In the genomic region with DNA sequence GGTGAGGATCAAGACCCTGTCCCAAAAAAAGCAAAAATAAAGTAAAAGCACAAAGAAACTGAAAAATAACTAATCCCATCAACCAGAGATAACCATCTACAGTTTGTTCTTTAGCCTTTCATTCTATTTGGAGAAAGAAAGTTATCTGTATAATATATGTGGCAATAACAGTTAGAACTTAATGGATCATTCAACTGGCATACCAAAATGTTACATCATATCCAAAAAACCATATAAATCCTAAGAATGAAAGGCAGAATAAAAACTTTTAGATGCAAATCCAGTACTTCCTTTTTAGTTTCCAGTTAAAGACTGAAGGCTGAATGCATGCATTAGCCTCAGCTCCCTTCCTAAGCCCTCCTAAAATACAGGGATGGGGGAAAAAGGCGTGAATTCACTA, we compare ENCODE assay signal across 11 cellular contexts. TPM values are rescaled to one million over a fixed set of nuclear protein-coding genes. Genes with fewer than 3 reads are reported as not detected.
A peak's percentile ranks its signal among the peaks of the same experiment; 100 is the strongest.
DNase-seq lines count a peak whose midpoint lies in the region; ATAC-seq and TF ChIP-seq lines count a peak whose summit lies in the region.
"Had no signal": no experiment of that assay in that cellular context is flagged by ENCODE, and none has a peak within 500 bp of the region (broad histone marks: within the 10 kb centered on the region; RNA-seq: fewer than 3 reads in every experiment).

No MANE protein-coding gene starts in this region.

- DNase-seq in A673 (ENCODE audit: low spot score) (peak; percentile 26), GM12865 (ENCODE audit: low read depth) (no peak), memory B cell (ENCODE audit: low spot score in 2 of 2) (no peak), NCI-H187 (lab: John Stamatoyannopoulos, UW) (no peak), globus pallidus (ENCODE audit: low spot score) (no peak)
- no peak for DNase-seq in activated naive CD8-positive, alpha-beta T cell treated with anti-CD3 and anti-CD28 coated beads, Interleukin-2, amount 50 U/mL, for 24 hours
- DNase-seq: DMS153, NCI-H2171 had no signal

- H3K4me3 ChIP-seq in A673 (ENCODE audit: low read depth, low read length, poor library complexity, severe bottlenecking) (no peak overlapping the region), GM12865 (ENCODE audit: low read depth, low read length) (peak overlapping the region; percentile 44)
- H3K4me3 ChIP-seq: cardiac muscle cell had no signal

- H3K27ac ChIP-seq in A673 (ENCODE audit: low read depth, low read length, poor library complexity, severe bottlenecking), result peak overlapping the region; percentile 81
- H3K27ac ChIP-seq: cardiac muscle cell had no signal

- POLR2A ChIA-PET in A673 (lab: Charles Lee; ENCODE audit: low non-redundant PET), result no interaction called here

- peaks cover 38% of the 10 kb centered on the region for H3K4me1 ChIP-seq in A673 (ENCODE audit: insufficient read depth, low read length, poor library complexity, severe bottlenecking)

- H3K4me3 Mint-ChIP-seq in activated naive CD8-positive, alpha-beta T cell treated with anti-CD3 and anti-CD28 coated beads, Interleukin-2, amount 50 U/mL, for 24 hours, result peak overlapping the region; percentile 74
- peak overlapping the region; percentile 71 for H3K4me3 Mint-ChIP-seq in memory B cell

- peaks cover 69% of the 10 kb centered on the region for H3K4me1 Mint-ChIP-seq in activated naive CD8-positive, alpha-beta T cell treated with anti-CD3 and anti-CD28 coated beads, Interleukin-2, amount 50 U/mL, for 24 hours
- H3K4me1 Mint-ChIP-seq in memory B cell, result peaks cover 49% of the 10 kb centered on the region

- TSS peak; percentile 18 for BruUV-seq in A673 (replicated peaks; lab: Mats Ljungman, UMichigan)

- no peaks in the 10 kb centered on the region for H3K27me3 Mint-ChIP-seq in activated naive CD8-positive, alpha-beta T cell treated with anti-CD3 and anti-CD28 coated beads, Interleukin-2, amount 50 U/mL, for 24 hours
- H3K27me3 Mint-ChIP-seq in memory B cell, result no peaks in the 10 kb centered on the region

- CTCF ChIA-PET in A673 (lab: Charles Lee), result no interaction called here

- intact Hi-C loops in A673 (cut with micrococcal nuclease; ENCODE audit: unreplicated experiment), result no loop called here

- no peaks in the 10 kb centered on the region for H3K9me3 Mint-ChIP-seq in activated naive CD8-positive, alpha-beta T cell treated with anti-CD3 and anti-CD28 coated beads, Interleukin-2, amount 50 U/mL, for 24 hours
- no peaks in the 10 kb centered on the region for H3K9me3 Mint-ChIP-seq in memory B cell

- H3K27ac Mint-ChIP-seq in activated naive CD8-positive, alpha-beta T cell treated with anti-CD3 and anti-CD28 coated beads, Interleukin-2, amount 50 U/mL, for 24 hours, result peak overlapping the region; percentile 83
- H3K27ac Mint-ChIP-seq in memory B cell, result peak overlapping the region; percentile 98

- H3K36me3 Mint-ChIP-seq in activated naive CD8-positive, alpha-beta T cell treated with anti-CD3 and anti-CD28 coated beads, Interleukin-2, amount 50 U/mL, for 24 hours (ENCODE audit: low read depth), result peaks cover 4% of the 10 kb centered on the region
- H3K36me3 Mint-ChIP-seq in memory B cell, result no peaks in the 10 kb centered on the region

- TF ChIP-seq CTCF in A673 (conservative IDR thresholded peaks at IDR 0.05; ENCODE audit: low read depth, low read length), result no peak
- TF ChIP-seq CTCF in GM12865 (IDR thresholded peaks at IDR 0.05; ENCODE audit: insufficient read depth, low read depth, low read length, missing control alignments), result no peak

- no peak for ATAC-seq in activated naive CD8-positive, alpha-beta T cell treated with anti-CD3 and anti-CD28 coated beads, Interleukin-2, amount 50 U/mL, for 24 hours
- ATAC-seq in memory B cell (ENCODE audit: low read depth) (no peak), HG03565 (IDR thresholded peaks at IDR 0.05; ENCODE audit: unreplicated experiment) (no peak), HG03460 (IDR thresholded peaks at IDR 0.05; ENCODE audit: unreplicated experiment) (no peak)

- H3K9me3 ChIP-seq in A673 (ENCODE audit: low read depth, low read length, poor library complexity, severe bottlenecking), result no peaks in the 10 kb centered on the region

- no peaks in the 10 kb centered on the region for H3K36me3 ChIP-seq in A673 (ENCODE audit: insufficient read depth, low read length, poor library complexity, severe bottlenecking)
- H3K36me3 ChIP-seq: cardiac muscle cell had no signal

- H3K27me3 ChIP-seq in A673 (replicated peaks; ENCODE audit: insufficient read depth, low read depth, low read length, poor library complexity), result no peaks in the 10 kb centered on the region
- H3K27me3 ChIP-seq: cardiac muscle cell had no signal

RNA-seq across cellular contexts. Expression of a gene that starts 25.2 kb away (rescaled TPM):
- 58.4 and 66.5 TPM in 2 replicates for total RNA-seq in A673 (2021)
